In the genomic region with DNA sequence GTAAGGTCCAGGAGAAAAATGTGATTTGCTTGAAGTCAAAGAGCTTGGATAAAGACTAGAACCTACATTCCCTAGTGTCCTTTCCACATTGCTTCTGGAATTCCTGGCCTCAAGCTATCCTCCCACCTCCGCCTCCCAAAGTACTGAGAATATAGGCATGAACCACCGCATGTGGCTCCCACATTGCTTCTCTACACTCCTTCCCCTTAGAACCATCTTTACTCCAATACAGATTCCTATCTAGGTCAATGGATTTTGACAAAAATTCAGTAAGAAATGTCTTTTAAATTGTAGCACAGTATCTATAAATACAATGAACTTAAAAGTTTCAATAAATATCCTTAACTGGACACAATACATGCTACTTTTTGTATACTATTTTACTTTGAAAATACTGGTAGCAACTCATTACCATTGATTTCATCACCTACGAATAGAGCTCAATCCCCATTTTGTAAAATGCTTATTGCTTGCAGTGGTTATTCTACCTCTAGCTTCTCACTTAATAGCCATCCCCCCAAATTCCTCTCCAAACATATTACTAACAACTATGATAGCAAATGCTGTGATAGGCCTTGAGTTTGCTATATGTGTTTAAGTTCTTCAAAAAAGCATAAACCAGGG, we compare ENCODE assay signal across 16 cellular contexts. TPM values are rescaled to one million over a fixed set of nuclear protein-coding genes. Genes with fewer than 3 reads are reported as not detected.
DNase-seq lines count a peak whose midpoint lies in the region; ATAC-seq and TF ChIP-seq lines count a peak whose summit lies in the region.
"Had no signal": no experiment of that assay in that cellular context is flagged by ENCODE, and none has a peak within 500 bp of the region (broad histone marks: within the 10 kb centered on the region; RNA-seq: fewer than 3 reads in every experiment).

No MANE protein-coding gene starts in this region.

- H3K4me1 Mint-ChIP-seq in dendritic cell treated with granulocyte-macrophage colony-stimulating factor and Interleukin-4, amounts not matched to agents 40 ng/mL and 50 ng/mL, for 4 days (ENCODE audit: low read depth): peaks cover 74% of the 10 kb centered on the region
- peaks cover 40% of the 10 kb centered on the region for H3K4me1 Mint-ChIP-seq in mesothelial cell of epicardium
- H3K4me1 Mint-ChIP-seq: CD8-positive, alpha-beta memory T cell had no signal

- CTCF ChIA-PET in A673 (lab: Charles Lee) (no interaction called here), HEK293 (lab: Yijun Ruan, JAX) (interaction anchor here (0.6 kb wide), 1 partner anchor 16 kb away, joined by 3 read pairs; no protein-coding TSS in a partner anchor)

- no peak for ATAC-seq in foreskin keratinocyte
- no peak for ATAC-seq in GM18511 (IDR thresholded peaks at IDR 0.05; ENCODE audit: unreplicated experiment)

- intact Hi-C loops in A673 (cut with micrococcal nuclease; ENCODE audit: unreplicated experiment): no loop called here
- intact Hi-C loops in dendritic cell treated with granulocyte-macrophage colony-stimulating factor and Interleukin-4, amounts not matched to agents 40 ng/mL and 50 ng/mL, for 4 days (cut with micrococcal nuclease): no loop called here

- no TSS peak for BruUV-seq in A673 (replicated peaks; lab: Mats Ljungman, UMichigan)

- H3K4me1 ChIP-seq in A673 (ENCODE audit: insufficient read depth, low read length, poor library complexity, severe bottlenecking): peaks cover 19% of the 10 kb centered on the region
- no peaks in the 10 kb centered on the region for H3K4me1 ChIP-seq in HEK293 (ENCODE audit: control insufficient read depth, insufficient read depth, low read length)
- no peaks in the 10 kb centered on the region for H3K4me1 ChIP-seq in foreskin keratinocyte

- H3K36me3 ChIP-seq in A673 (ENCODE audit: insufficient read depth, low read length, poor library complexity, severe bottlenecking) (no peaks in the 10 kb centered on the region), HEK293 (ENCODE audit: control insufficient read depth in 2 of 2, insufficient read depth in 1 of 2, low read length in 2 of 2) (no peaks in the 10 kb centered on the region)

- H3K4me3 Mint-ChIP-seq in dendritic cell treated with granulocyte-macrophage colony-stimulating factor and Interleukin-4, amounts not matched to agents 40 ng/mL and 50 ng/mL, for 4 days: no peak overlapping the region
- no peak overlapping the region for H3K4me3 Mint-ChIP-seq in mesothelial cell of epicardium
- H3K4me3 Mint-ChIP-seq: CD8-positive, alpha-beta memory T cell; IgD-negative memory B cell had no signal

- H3K27ac Mint-ChIP-seq in dendritic cell treated with granulocyte-macrophage colony-stimulating factor and Interleukin-4, amounts not matched to agents 40 ng/mL and 50 ng/mL, for 4 days: peak overlapping the region; percentile 79
- peak overlapping the region; percentile 88 for H3K27ac Mint-ChIP-seq in mesothelial cell of epicardium
- H3K27ac Mint-ChIP-seq: CD8-positive, alpha-beta memory T cell; IgD-negative memory B cell had no signal

- POLR2A ChIA-PET in A673 (lab: Charles Lee; ENCODE audit: low non-redundant PET) (no interaction called here), HEK293 (lab: Yijun Ruan, JAX) (no interaction called here)

- no peaks in the 10 kb centered on the region for H3K9me3 Mint-ChIP-seq in dendritic cell treated with granulocyte-macrophage colony-stimulating factor and Interleukin-4, amounts not matched to agents 40 ng/mL and 50 ng/mL, for 4 days
- peaks cover 6% of the 10 kb centered on the region for H3K9me3 Mint-ChIP-seq in mesothelial cell of epicardium
- H3K9me3 Mint-ChIP-seq: CD8-positive, alpha-beta memory T cell; IgD-negative memory B cell had no signal

- DNase-seq in A673 (ENCODE audit: low spot score) (no peak), mesothelial cell of epicardium (ENCODE audit: low spot score in 2 of 2, unreplicated experiment in 2 of 2) (no peak), foreskin keratinocyte (no peak), NCI-H2227 (lab: John Stamatoyannopoulos, UW; ENCODE audit: unreplicated experiment) (no peak), DMS79 treated with DMSO at 0.1 percent for 48 hours (lab: John Stamatoyannopoulos, UW) (no peak)
- DNase-seq: CD8-positive, alpha-beta memory T cell; DMS 273 treated with DMSO at 0.1 percent for 48 hours; NCI-H187; NCI-H446; NCI-H69; SIG-M5 had no signal

- H3K9me3 ChIP-seq in A673 (ENCODE audit: low read depth, low read length, poor library complexity, severe bottlenecking) (no peaks in the 10 kb centered on the region), HEK293 (ENCODE audit: control insufficient read depth, insufficient read depth, low read depth, low read length) (no peaks in the 10 kb centered on the region)

- TF ChIP-seq CTCF in A673 (conservative IDR thresholded peaks at IDR 0.05; ENCODE audit: low read depth, low read length) (no peak), HEK293 (tag by site-specific recombination; IDR thresholded peaks at IDR 0.05) (no peak), mesothelial cell of epicardium (IDR thresholded peaks at IDR 0.05; ENCODE audit: unreplicated experiment) (no peak), foreskin keratinocyte (conservative IDR thresholded peaks at IDR 0.05) (no peak)

- H3K4me3 ChIP-seq in A673 (ENCODE audit: low read depth, low read length, poor library complexity, severe bottlenecking) (no peak overlapping the region), HEK293 (ENCODE audit: low read depth, low read length) (no peak overlapping the region)
- H3K4me3 ChIP-seq: BLaER1 treated with 17β-estradiol and CSF1 and Interleukin-3, amounts not matched to agents 10 nM and 100 nM had no signal

- H3K27ac ChIP-seq in A673 (ENCODE audit: low read depth, low read length, poor library complexity, severe bottlenecking) (peak overlapping the region; percentile 9), HEK293 (ENCODE audit: extremely low read depth, low read depth, low read length) (no peak overlapping the region), foreskin keratinocyte (no peak overlapping the region)
- H3K27ac ChIP-seq: BLaER1 treated with 17β-estradiol and CSF1 and Interleukin-3, amounts not matched to agents 10 nM and 100 nM had no signal

- no peaks in the 10 kb centered on the region for H3K36me3 Mint-ChIP-seq in dendritic cell treated with granulocyte-macrophage colony-stimulating factor and Interleukin-4, amounts not matched to agents 40 ng/mL and 50 ng/mL, for 4 days (ENCODE audit: low read depth)
- no peaks in the 10 kb centered on the region for H3K36me3 Mint-ChIP-seq in mesothelial cell of epicardium
- H3K36me3 Mint-ChIP-seq: CD8-positive, alpha-beta memory T cell; IgD-negative memory B cell had no signal

- H3K27me3 Mint-ChIP-seq in dendritic cell treated with granulocyte-macrophage colony-stimulating factor and Interleukin-4, amounts not matched to agents 40 ng/mL and 50 ng/mL, for 4 days: no peaks in the 10 kb centered on the region
- H3K27me3 Mint-ChIP-seq in mesothelial cell of epicardium (ENCODE audit: low read depth): no peaks in the 10 kb centered on the region
- H3K27me3 Mint-ChIP-seq: CD8-positive, alpha-beta memory T cell; IgD-negative memory B cell had no signal

- H3K27me3 ChIP-seq in A673 (replicated peaks; ENCODE audit: insufficient read depth, low read depth, low read length, poor library complexity) (no peaks in the 10 kb centered on the region), foreskin keratinocyte (no peaks in the 10 kb centered on the region)
- H3K27me3 ChIP-seq: BLaER1 treated with 17β-estradiol and CSF1 and Interleukin-3, amounts not matched to agents 10 nM and 100 nM had no signal

TF ChIP-seq in HEK293, 187 proteins besides CTCF, POLR2A, EP300 and RAD21:
- TF ChIP-seq ZNF449 (tag by site-specific recombination; IDR thresholded peaks at IDR 0.05): no peak
- TF ChIP-seq EGR2 (tag by site-specific recombination; IDR thresholded peaks at IDR 0.05; ENCODE audit: low read depth): 0 out of 2 replicates have a peak, but pooled peaks have one; percentile 16

RNA-seq across cellular contexts. Expression of gene GAB2, which starts 53.4 kb away (rescaled TPM):
- total RNA-seq in A673 (2021) (21.5 and 29.9 TPM in 2 replicates), mesothelial cell of epicardium (38.9 to 43.6 TPM (median 39.9 TPM) in 3 replicates), foreskin keratinocyte (0.53 and 0.61 TPM in 2 replicates)
- 0.13 and 0.14 TPM in 2 replicates for polyA plus RNA-seq in foreskin keratinocyte
- polyA plus RNA-seq: CD8-positive, alpha-beta memory T cell had no signal

Comparison
In these comparisons a context has a peak if more than half of its experiments do, and no peak if none do; other contexts are left out.
1. RNA of gene GAB2, which starts 53.4 kb away (total RNA-seq): 38.9 to 43.6 TPM in mesothelial cell of epicardium and 21.5 to 29.9 TPM in A673; 0.53 to 0.61 TPM in foreskin keratinocyte; every median in the first group is over 10 times any median in the second.